32 cellular contexts compared by ENCODE assay signal in the genomic region with DNA sequence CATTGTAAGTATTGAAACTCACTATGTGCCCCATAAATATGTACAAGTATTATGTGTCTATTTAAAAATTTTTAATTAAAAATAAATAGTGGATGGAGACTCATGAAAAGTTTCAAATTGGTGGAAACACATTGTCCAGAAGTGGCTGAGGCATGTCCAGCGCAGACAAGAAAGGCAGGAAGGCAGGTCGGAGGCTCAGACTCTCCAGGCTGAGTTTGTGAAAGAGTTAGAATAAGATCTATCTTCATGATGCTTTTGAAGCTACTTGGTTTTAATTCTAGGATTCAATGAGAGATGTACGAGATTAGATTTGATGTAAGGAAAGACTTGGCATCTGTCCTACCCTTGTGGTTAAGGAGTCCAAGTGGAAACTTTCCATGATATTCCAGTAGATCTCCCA. TPM values are rescaled to one million over a fixed set of nuclear protein-coding genes. Genes with fewer than 3 reads are reported as not detected.
"Had no signal": no experiment of that assay in that cellular context is flagged by ENCODE, and none has a peak within 500 bp of the region (broad histone marks: within the 10 kb centered on the region; RNA-seq: fewer than 3 reads in every experiment).

No MANE protein-coding gene starts in this region.

- H3K36me3 Mint-ChIP-seq: memory B cell; mesothelial cell of epicardium; naive B cell; naive thymus-derived CD8-positive, alpha-beta T cell had no signal

- ATAC-seq: effector memory CD8-positive, alpha-beta T cell; esophagus mucosa; gastrocnemius medialis; heart right ventricle; left cardiac atrium; left lung; left ventricle myocardium superior; lower lobe of right lung; mucosa of descending colon; naive thymus-derived CD8-positive, alpha-beta T cell had no signal

- H3K4me1 Mint-ChIP-seq: mesothelial cell of epicardium had no signal

- H3K27ac Mint-ChIP-seq: dendritic cell treated with granulocyte-macrophage colony-stimulating factor and Interleukin-4, amounts not matched to agents 40 ng/mL and 50 ng/mL, for 4 days; effector memory CD8-positive, alpha-beta T cell; endodermal cell; memory B cell; mesothelial cell of epicardium had no signal

- DNase-seq: colonic mucosa; cortex of kidney; effector CD8-positive, alpha-beta T cell; effector memory CD8-positive, alpha-beta T cell; endodermal cell; erythroblast; esophagus squamous epithelium; foreskin fibroblast; foreskin melanocyte; gastrocnemius medialis; glutamatergic neuron; head of caudate nucleus; heart right ventricle; hippocampal formation; left cardiac atrium; left lung; left ventricle myocardium superior; lower lobe of right lung; mesendoderm; mucosa of descending colon; naive B cell; naive thymus-derived CD8-positive, alpha-beta T cell had no signal

- H3K9me3 Mint-ChIP-seq: dendritic cell treated with granulocyte-macrophage colony-stimulating factor and Interleukin-4, amounts not matched to agents 40 ng/mL and 50 ng/mL, for 4 days; effector memory CD8-positive, alpha-beta T cell; memory B cell; naive thymus-derived CD8-positive, alpha-beta T cell had no signal

- H3K4me3 Mint-ChIP-seq: dendritic cell treated with granulocyte-macrophage colony-stimulating factor and Interleukin-4, amounts not matched to agents 40 ng/mL and 50 ng/mL, for 4 days; effector memory CD8-positive, alpha-beta T cell; endodermal cell; memory B cell; mesothelial cell of epicardium; naive B cell; naive thymus-derived CD8-positive, alpha-beta T cell had no signal

RNA-seq across cellular contexts. Expression of a gene that starts 19.8 kb away (rescaled TPM):
- total RNA-seq: colonic mucosa; dermis microvascular lymphatic vessel endothelial cell; endodermal cell; esophagus mucosa; esophagus squamous epithelium; gastrocnemius medialis; glomerular endothelial cell; heart right ventricle; kidney epithelial cell; left cardiac atrium; left lung; left ventricle myocardium superior; lower leg skin; lower lobe of right lung; lung microvascular endothelial cell; mesothelial cell of epicardium; mucosa of descending colon; myocyte; naive thymus-derived CD8-positive, alpha-beta T cell had no signal
